ENCODE assay signal across 19 cellular contexts in genomic region chr4:81639248-81639647, GRCh38.
DNase-seq lines count a peak whose midpoint lies in the region; ATAC-seq, FAIRE-seq and TF ChIP-seq lines count a peak whose summit lies in the region.
"Had no signal": no experiment of that assay in that cellular context is flagged by ENCODE, and none has a peak within 500 bp of the region (broad histone marks: within the 10 kb centered on the region; RNA-seq: fewer than 3 reads in every experiment).

No MANE protein-coding gene starts in this region.

- H3F3A ChIP-seq in PC-9 (ENCODE audit: insufficient read depth, low read depth), result no peaks in the 10 kb centered on the region

- H3K4me3 ChIP-seq in PC-9, result no peak overlapping the region
- H3K4me3 ChIP-seq: A549, GM23248 had no signal

- no peak for TF ChIP-seq CTCF in PC-9 (conservative IDR thresholded peaks at IDR 0.05)

- no peak overlapping the region for H3K4me2 ChIP-seq in PC-9
- H3K4me2 ChIP-seq: A549 had no signal

- no peak for FAIRE-seq in H54 (lab: Jason Lieb, UNC)
- FAIRE-seq: A549, D721Med, G401.6, GM12891, GM18507 had no signal

- 0 out of 2 replicates have a peak, but pooled peaks cover 5% of the 10 kb centered on the region for H3K4me1 ChIP-seq in PC-9 (replicated peaks; ENCODE audit: insufficient read depth)
- H3K4me1 ChIP-seq: A549 had no signal

- no peaks in the 10 kb centered on the region for H3K36me3 ChIP-seq in PC-9 (ENCODE audit: low read depth)

- no peak overlapping the region for H3K4me3 Mint-ChIP-seq in activated CD4-positive, alpha-beta T cell treated with anti-CD3 and anti-CD28 coated beads for 36 hours
- no peak overlapping the region for H3K4me3 Mint-ChIP-seq in stimulated activated naive CD8-positive, alpha-beta T cell treated with anti-CD3 and anti-CD28 coated beads, Interleukin-15, amount 100 ng/mL, for 72 hours
- H3K4me3 Mint-ChIP-seq in stimulated activated effector memory CD8-positive, alpha-beta T cell treated with anti-CD3 and anti-CD28 coated beads, Interleukin-12 subunit alpha, Interleukin-12 subunit beta, amount 100 ng/mL, for 72 hours, result no peak overlapping the region
- H3K4me3 Mint-ChIP-seq: CD4-positive, alpha-beta T cell had no signal

- ATAC-seq in activated CD4-positive, alpha-beta T cell treated with anti-CD3 and anti-CD28 coated beads for 36 hours, result peak; percentile 30
- peak; percentile 53 for ATAC-seq in stimulated activated naive CD8-positive, alpha-beta T cell treated with anti-CD3 and anti-CD28 coated beads, Interleukin-15, amount 100 ng/mL, for 72 hours
- ATAC-seq in stimulated activated naive CD8-positive, alpha-beta T cell treated with anti-CD3 and anti-CD28 coated beads, Interleukin-15, Interleukin-2, amounts not matched to agents 100 U/mL and 50 U/mL, for 24 hours, result no peak
- ATAC-seq in stimulated activated effector memory CD8-positive, alpha-beta T cell treated with anti-CD3 and anti-CD28 coated beads, Interleukin-12 subunit alpha, Interleukin-12 subunit beta, amount 100 ng/mL, for 72 hours, result peak; percentile 19
- ATAC-seq: A549 had no signal

- intact Hi-C loops in activated CD4-positive, alpha-beta T cell treated with anti-CD3 and anti-CD28 coated beads for 36 hours (cut with DNase I, micrococcal nuclease), result no loop called here
- intact Hi-C loops in PC-9 (cut with micrococcal nuclease; ENCODE audit: unreplicated experiment), result loop anchor here (10.0 kb wide), 2 partner anchors 164 to 234 kb away; partner anchors contain the start of gene RASGEF1B

- BruUV-seq in PC-9 (replicated peaks; lab: Mats Ljungman, UMichigan), result no TSS peak

- POLR2A ChIA-PET in activated CD4-positive, alpha-beta T cell treated with anti-CD3 and anti-CD28 coated beads for 36 hours (lab: Charles Lee), result no interaction called here
- POLR2A ChIA-PET in PC-9 (lab: Charles Lee; ENCODE audit: unreplicated experiment), result no interaction called here

- peaks cover 1% of the 10 kb centered on the region for H3K27me3 Mint-ChIP-seq in activated CD4-positive, alpha-beta T cell treated with anti-CD3 and anti-CD28 coated beads for 36 hours
- H3K27me3 Mint-ChIP-seq in stimulated activated naive CD8-positive, alpha-beta T cell treated with anti-CD3 and anti-CD28 coated beads, Interleukin-15, amount 100 ng/mL, for 72 hours, result no peaks in the 10 kb centered on the region
- H3K27me3 Mint-ChIP-seq: CD4-positive, alpha-beta T cell had no signal

- CTCF ChIA-PET in activated CD4-positive, alpha-beta T cell treated with anti-CD3 and anti-CD28 coated beads for 36 hours (lab: Charles Lee), result interaction anchor here (0.5 kb wide), 1 partner anchor 15 kb away, joined by 4 read pairs; no protein-coding TSS in a partner anchor
- CTCF ChIA-PET in PC-9 (lab: Charles Lee), result no interaction called here

- H3K79me2 ChIP-seq in PC-9 (ENCODE audit: low read depth), result no peaks in the 10 kb centered on the region

- H3K27me3 ChIP-seq in PC-9 (ENCODE audit: insufficient read depth, low read depth), result no peaks in the 10 kb centered on the region

- no peaks in the 10 kb centered on the region for H3K9me3 ChIP-seq in PC-9 (ENCODE audit: insufficient read depth, low read depth)
- H3K9me3 ChIP-seq: A549, Caco-2 had no signal

- no peak overlapping the region for H2AFZ ChIP-seq in PC-9
- H2AFZ ChIP-seq: GM23248 had no signal

- H3K4me1 Mint-ChIP-seq in activated CD4-positive, alpha-beta T cell treated with anti-CD3 and anti-CD28 coated beads for 36 hours, result peaks cover 4% of the 10 kb centered on the region
- peaks cover 5% of the 10 kb centered on the region for H3K4me1 Mint-ChIP-seq in stimulated activated naive CD8-positive, alpha-beta T cell treated with anti-CD3 and anti-CD28 coated beads, Interleukin-15, amount 100 ng/mL, for 72 hours
- no peaks in the 10 kb centered on the region for H3K4me1 Mint-ChIP-seq in stimulated activated effector memory CD8-positive, alpha-beta T cell treated with anti-CD3 and anti-CD28 coated beads, Interleukin-12 subunit alpha, Interleukin-12 subunit beta, amount 100 ng/mL, for 72 hours

- H4K20me1 ChIP-seq in PC-9 (ENCODE audit: insufficient read depth), result no peaks in the 10 kb centered on the region

- no peaks in the 10 kb centered on the region for H3K36me3 Mint-ChIP-seq in activated CD4-positive, alpha-beta T cell treated with anti-CD3 and anti-CD28 coated beads for 36 hours (ENCODE audit: low read depth)
- H3K36me3 Mint-ChIP-seq in stimulated activated effector memory CD8-positive, alpha-beta T cell treated with anti-CD3 and anti-CD28 coated beads, Interleukin-12 subunit alpha, Interleukin-12 subunit beta, amount 100 ng/mL, for 72 hours, result no peaks in the 10 kb centered on the region

- H3K9me2 ChIP-seq in PC-9 (ENCODE audit: insufficient read depth), result no peaks in the 10 kb centered on the region

- no peaks in the 10 kb centered on the region for H3K9me3 Mint-ChIP-seq in activated CD4-positive, alpha-beta T cell treated with anti-CD3 and anti-CD28 coated beads for 36 hours (ENCODE audit: low read depth)
- no peaks in the 10 kb centered on the region for H3K9me3 Mint-ChIP-seq in stimulated activated naive CD8-positive, alpha-beta T cell treated with anti-CD3 and anti-CD28 coated beads, Interleukin-15, amount 100 ng/mL, for 72 hours
- no peaks in the 10 kb centered on the region for H3K9me3 Mint-ChIP-seq in stimulated activated effector memory CD8-positive, alpha-beta T cell treated with anti-CD3 and anti-CD28 coated beads, Interleukin-12 subunit alpha, Interleukin-12 subunit beta, amount 100 ng/mL, for 72 hours
- H3K9me3 Mint-ChIP-seq: CD4-positive, alpha-beta T cell had no signal

- DNase-seq in activated CD4-positive, alpha-beta T cell treated with anti-CD3 and anti-CD28 coated beads for 36 hours, result no peak
- DNase-seq in activated CD4-positive, alpha-beta T cell treated with anti-CD3 and anti-CD28 coated beads for 1 hour, result no peak
- DNase-seq in stimulated activated naive CD8-positive, alpha-beta T cell treated with anti-CD3 and anti-CD28 coated beads, Interleukin-15, amount 100 ng/mL, for 72 hours, result no peak
- DNase-seq in stimulated activated naive CD8-positive, alpha-beta T cell treated with anti-CD3 and anti-CD28 coated beads, Interleukin-15, Interleukin-2, amounts not matched to agents 100 U/mL and 50 U/mL, for 24 hours, result no peak
- no peak for DNase-seq in stimulated activated effector memory CD8-positive, alpha-beta T cell treated with anti-CD3 and anti-CD28 coated beads, Interleukin-12 subunit alpha, Interleukin-12 subunit beta, amount 100 ng/mL, for 72 hours (ENCODE audit: low spot score in 2 of 2)
- no peak for DNase-seq in H54 (ENCODE audit: insufficient read length, low spot score)
- DNase-seq in PC-9, result no peak
- DNase-seq: AML-193; Caco-2; CD4-positive, alpha-beta T cell; GM23248; HCEC 1CT had no signal

- no peak overlapping the region for H3K27ac ChIP-seq in PC-9
- H3K27ac ChIP-seq: 22Rv1, A549, C4-2B, GM23248 had no signal

- no peak for TF ChIP-seq POLR2A in H54 (IDR thresholded peaks at IDR 0.05; ENCODE audit: low read depth, low read length)

- H3K27ac Mint-ChIP-seq in activated CD4-positive, alpha-beta T cell treated with anti-CD3 and anti-CD28 coated beads for 36 hours, result no peak overlapping the region
- H3K27ac Mint-ChIP-seq in stimulated activated naive CD8-positive, alpha-beta T cell treated with anti-CD3 and anti-CD28 coated beads, Interleukin-15, amount 100 ng/mL, for 72 hours, result no peak overlapping the region
- no peak overlapping the region for H3K27ac Mint-ChIP-seq in stimulated activated effector memory CD8-positive, alpha-beta T cell treated with anti-CD3 and anti-CD28 coated beads, Interleukin-12 subunit alpha, Interleukin-12 subunit beta, amount 100 ng/mL, for 72 hours
- H3K27ac Mint-ChIP-seq: CD4-positive, alpha-beta T cell had no signal
